19 cellular contexts compared by ENCODE assay signal in genomic region chr10:11245981-11246590, GRCh38.
"Had no signal": no experiment of that assay in that cellular context is flagged by ENCODE, and none has a peak within 500 bp of the region (broad histone marks: within the 10 kb centered on the region; RNA-seq: fewer than 3 reads in every experiment).

No MANE protein-coding gene starts in this region.

- H3K27ac Mint-ChIP-seq: activated naive CD8-positive, alpha-beta T cell treated with anti-CD3 and anti-CD28 coated beads for 36 hours; endodermal cell; mesothelial cell of epicardium; natural killer cell treated with Interleukin-12 subunit alpha and Interleukin-12 subunit beta and Interleukin-15 and Interleukin-18, amount 100 ng/mL, for 72 hours; stimulated activated effector memory CD8-positive, alpha-beta T cell treated with anti-CD3 and anti-CD28 coated beads, Interleukin-12 subunit alpha, Interleukin-12 subunit beta, amount 100 ng/mL, for 72 hours; WTC11 had no signal

- H3K9me3 ChIP-seq: esophagus squamous epithelium, gastrocnemius medialis, left ventricle myocardium inferior, pancreas, psoas muscle, right atrium auricular region, stomach, transverse colon had no signal

- H3K27me3 Mint-ChIP-seq: activated naive CD8-positive, alpha-beta T cell treated with anti-CD3 and anti-CD28 coated beads for 36 hours; central memory CD8-positive, alpha-beta T cell; natural killer cell treated with Interleukin-12 subunit alpha and Interleukin-12 subunit beta and Interleukin-15 and Interleukin-18, amount 100 ng/mL, for 72 hours had no signal

- H3K4me3 Mint-ChIP-seq: activated naive CD8-positive, alpha-beta T cell treated with anti-CD3 and anti-CD28 coated beads for 36 hours; central memory CD8-positive, alpha-beta T cell; endodermal cell; mesothelial cell of epicardium; natural killer cell treated with Interleukin-12 subunit alpha and Interleukin-12 subunit beta and Interleukin-15 and Interleukin-18, amount 100 ng/mL, for 72 hours; stimulated activated effector memory CD8-positive, alpha-beta T cell treated with anti-CD3 and anti-CD28 coated beads, Interleukin-12 subunit alpha, Interleukin-12 subunit beta, amount 100 ng/mL, for 72 hours; WTC11 had no signal

- DNase-seq: activated CD4-positive, alpha-beta T cell treated with anti-CD3 and anti-CD28 coated beads, Interleukin-2, amount 50 U/mL, for 4 hours; activated naive CD4-positive, alpha-beta T cell treated with Interleukin-2 at 50 U/mL for 16 hours; endodermal cell; esophagus squamous epithelium; gastrocnemius medialis; left ventricle myocardium inferior; mammary epithelial cell; pancreas; psoas muscle; stimulated activated CD4-positive, alpha-beta T cell treated with anti-CD3 and anti-CD28 coated beads, Interleukin-12 subunit alpha, Interleukin-12 subunit beta, amount 100 ng/mL, for 4 hours; stomach; transverse colon had no signal

- H3K27me3 ChIP-seq: esophagus squamous epithelium, gastrocnemius medialis, pancreas, right atrium auricular region, stomach, transverse colon had no signal

- H3K4me1 ChIP-seq: pancreas had no signal

- H3K36me3 ChIP-seq: gastrocnemius medialis, left ventricle myocardium inferior, pancreas, right atrium auricular region, transverse colon had no signal

- H3K9me3 Mint-ChIP-seq: activated naive CD8-positive, alpha-beta T cell treated with anti-CD3 and anti-CD28 coated beads for 36 hours; central memory CD8-positive, alpha-beta T cell; endodermal cell; mesothelial cell of epicardium; natural killer cell treated with Interleukin-12 subunit alpha and Interleukin-12 subunit beta and Interleukin-15 and Interleukin-18, amount 100 ng/mL, for 72 hours; stimulated activated effector memory CD8-positive, alpha-beta T cell treated with anti-CD3 and anti-CD28 coated beads, Interleukin-12 subunit alpha, Interleukin-12 subunit beta, amount 100 ng/mL, for 72 hours; WTC11 had no signal

- ATAC-seq: pancreas, WTC11 had no signal

- H3K27ac ChIP-seq: esophagus squamous epithelium, gastrocnemius medialis, left ventricle myocardium inferior, pancreas, psoas muscle, right atrium auricular region, stomach, transverse colon had no signal

- H3K4me3 ChIP-seq: esophagus squamous epithelium, gastrocnemius medialis, left ventricle myocardium inferior, pancreas, psoas muscle, right atrium auricular region, stomach, transverse colon had no signal

- H3K36me3 Mint-ChIP-seq: mesothelial cell of epicardium; stimulated activated effector memory CD8-positive, alpha-beta T cell treated with anti-CD3 and anti-CD28 coated beads, Interleukin-12 subunit alpha, Interleukin-12 subunit beta, amount 100 ng/mL, for 72 hours; WTC11 had no signal
